ENCODE assay signal across 14 cellular contexts in the genomic region with DNA sequence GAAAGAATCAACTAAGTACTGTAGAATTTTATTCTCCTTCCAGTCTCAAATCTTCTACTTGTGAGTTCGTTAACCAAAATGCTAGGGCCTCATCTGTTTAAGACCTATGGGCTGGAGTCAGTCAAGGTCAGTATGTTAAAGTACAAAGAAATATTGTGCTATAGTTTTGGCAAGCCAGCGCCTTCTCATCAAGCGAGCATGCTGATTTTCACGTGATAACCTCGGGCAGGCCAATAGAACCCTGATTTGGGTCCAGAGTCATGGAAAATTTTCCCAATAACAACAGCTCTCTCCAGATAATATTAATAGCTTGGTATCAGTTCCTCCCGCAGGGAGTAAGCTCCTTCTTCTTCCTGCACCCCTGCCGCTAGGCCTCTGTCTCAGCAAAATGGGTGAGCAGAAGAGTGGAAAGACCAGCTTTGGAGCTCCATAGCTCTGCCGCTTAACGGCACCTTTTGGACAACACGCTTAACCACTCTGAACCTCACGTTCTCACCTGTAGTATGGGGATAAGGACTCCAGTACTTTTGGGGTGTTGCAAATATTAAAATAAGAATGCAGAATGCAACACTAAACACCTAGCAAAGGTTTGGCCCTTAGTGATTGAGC. TPM values are rescaled to one million over a fixed set of nuclear protein-coding genes. Genes with fewer than 3 reads are reported as not detected.
DNase-seq lines count a peak whose midpoint lies in the region; ATAC-seq and TF ChIP-seq lines count a peak whose summit lies in the region.
"Had no signal": no experiment of that assay in that cellular context is flagged by ENCODE, and none has a peak within 500 bp of the region (broad histone marks: within the 10 kb centered on the region; RNA-seq: fewer than 3 reads in every experiment).

No MANE protein-coding gene starts in this region.

- ATAC-seq in left lobe of liver (peak; percentile 6), HG03135 (IDR thresholded peaks at IDR 0.05; ENCODE audit: unreplicated experiment) (no peak)

- H3K23ac ChIP-seq in mesendoderm (ENCODE audit: low read length), result no peak overlapping the region

- H3K4me3 ChIP-seq in stomach (no peak overlapping the region), mesendoderm (ENCODE audit: low read length) (no peak overlapping the region)

- intact Hi-C loops in stomach (cut with DNase I; ENCODE audit: low total_unique reads), result no loop called here

- H3K9me3 Mint-ChIP-seq in activated CD4-positive, alpha-beta T cell treated with anti-CD3 and anti-CD28 coated beads, Interleukin-2, amount 10 ng/mL, durations not matched to agents 7 days and 5 days, result no peaks in the 10 kb centered on the region

- H3K27ac Mint-ChIP-seq in activated CD4-positive, alpha-beta T cell treated with anti-CD3 and anti-CD28 coated beads, Interleukin-2, amount 10 ng/mL, durations not matched to agents 7 days and 5 days, result peak overlapping the region; percentile 13

- H2AK5ac ChIP-seq in mesendoderm (ENCODE audit: low read length), result no peak overlapping the region

- H3K36me3 Mint-ChIP-seq in activated CD4-positive, alpha-beta T cell treated with anti-CD3 and anti-CD28 coated beads, Interleukin-2, amount 10 ng/mL, durations not matched to agents 7 days and 5 days (ENCODE audit: low read depth), result no peaks in the 10 kb centered on the region

- H4K5ac ChIP-seq in mesendoderm (ENCODE audit: low read length), result no peak overlapping the region

- no peak overlapping the region for H2BK120ac ChIP-seq in mesendoderm (ENCODE audit: low read depth, low read length)

- H3K27ac ChIP-seq in stomach, result peak overlapping the region in 4 of 5 donors; percentile 2 to 51 (median 42)
- no peak overlapping the region for H3K27ac ChIP-seq in mesendoderm (ENCODE audit: low read depth, low read length)
- H3K27ac ChIP-seq: C4-2B had no signal

- no peak overlapping the region for H3K18ac ChIP-seq in mesendoderm (ENCODE audit: low read length)

- TF ChIP-seq EP300 in stomach (IDR thresholded peaks at IDR 0.05), result no peak

- H3K79me1 ChIP-seq in mesendoderm (ENCODE audit: low read length), result peaks cover 31% of the 10 kb centered on the region

- no peak overlapping the region for H3K4me2 ChIP-seq in mesendoderm (ENCODE audit: low read length)

- H3K36me3 ChIP-seq in stomach (no peaks in the 10 kb centered on the region), mesendoderm (ENCODE audit: control insufficient read depth, insufficient read depth, low read length) (no peaks in the 10 kb centered on the region)

- peaks cover 46% of the 10 kb centered on the region for H3K79me2 ChIP-seq in mesendoderm (ENCODE audit: control insufficient read depth, insufficient read depth, low read length)

- no peak overlapping the region for H2BK5ac ChIP-seq in mesendoderm (ENCODE audit: low read length)

- H4K8ac ChIP-seq in mesendoderm (ENCODE audit: low read depth, low read length), result no peak overlapping the region

- POLR2A ChIA-PET in activated CD4-positive, alpha-beta T cell treated with anti-CD3 and anti-CD28 coated beads, Interleukin-2, amount 10 ng/mL, durations not matched to agents 7 days and 5 days (lab: Charles Lee), result no interaction called here

- H3K4me1 Mint-ChIP-seq in activated CD4-positive, alpha-beta T cell treated with anti-CD3 and anti-CD28 coated beads, Interleukin-2, amount 10 ng/mL, durations not matched to agents 7 days and 5 days, result peaks cover 22% of the 10 kb centered on the region

- no peak overlapping the region for H3K4me3 Mint-ChIP-seq in activated CD4-positive, alpha-beta T cell treated with anti-CD3 and anti-CD28 coated beads, Interleukin-2, amount 10 ng/mL, durations not matched to agents 7 days and 5 days

- no peak for TF ChIP-seq POLR2A in stomach (IDR thresholded peaks at IDR 0.05)

- WGBS in stomach, 5 donors, result 44 to 70% (median 54%) methylated on average over 11 of the region's 11 CpGs
- WGBS in mesendoderm (ENCODE audit: extremely low coverage, insufficient coverage, low lambda C conversion rate), result no CpG with 5 or more reads among the region's 11 CpGs

- H2BK15ac ChIP-seq in mesendoderm (replicated peaks; ENCODE audit: low read depth), result no peak overlapping the region

- H3K27me3 ChIP-seq in stomach (no peaks in the 10 kb centered on the region), mesendoderm (ENCODE audit: insufficient read depth, low read length, poor library complexity) (no peaks in the 10 kb centered on the region)

- no peaks in the 10 kb centered on the region for H3K9me3 ChIP-seq in stomach
- H3K9me3 ChIP-seq: Caco-2 had no signal

- no peak for DNase-seq in activated CD4-positive, alpha-beta T cell treated with anti-CD3 and anti-CD28 coated beads, Interleukin-2, amount 10 ng/mL, durations not matched to agents 7 days and 5 days
- DNase-seq in activated CD4-positive, alpha-beta T cell treated with anti-CD3 and anti-CD28 coated beads for 48 hours, result no peak
- DNase-seq in SK-MEL-5 (ENCODE audit: low read depth, low spot score) (peak; percentile 95), left lobe of liver (ENCODE audit: low spot score) (no peak), stomach (no peak), T1000 (lab: John Stamatoyannopoulos, UW) (no peak), mesendoderm (no peak)
- DNase-seq: Caco-2, DMS53, NCI-H1092, NCI-H1694, SHP77 had no signal

- no peak overlapping the region for H3K9ac ChIP-seq in mesendoderm (ENCODE audit: low read length)

- in situ Hi-C loops in SK-MEL-5 (cut with HindIII; ENCODE audit: low pct_unique_long_range_greater_than_20kb, low sequenced_read_pairs), result no loop called here

- H3K56ac ChIP-seq in mesendoderm (ENCODE audit: low read length), result no peak overlapping the region

- no peaks in the 10 kb centered on the region for H3K27me3 Mint-ChIP-seq in activated CD4-positive, alpha-beta T cell treated with anti-CD3 and anti-CD28 coated beads, Interleukin-2, amount 10 ng/mL, durations not matched to agents 7 days and 5 days

- CTCF ChIA-PET in activated CD4-positive, alpha-beta T cell treated with anti-CD3 and anti-CD28 coated beads, Interleukin-2, amount 10 ng/mL, durations not matched to agents 7 days and 5 days (lab: Charles Lee), result interaction anchor here (0.9 to 1.6 kb wide), 3 partner anchors 14 to 18 kb away, joined by 3 to 6 read pairs (median 4); no protein-coding TSS in a partner anchor

- H3K4ac ChIP-seq in mesendoderm (ENCODE audit: low read depth, low read length), result no peak overlapping the region

- TF ChIP-seq CTCF in stomach (IDR thresholded peaks at IDR 0.05), result no peak

- H3K4me1 ChIP-seq in stomach (peaks cover 21 to 53% (median 32%) of the 10 kb centered on the region in 4 donors), mesendoderm (ENCODE audit: control insufficient read depth, low read depth, low read length) (peaks cover 5% of the 10 kb centered on the region)

RNA-seq across cellular contexts. Expression of a gene that starts 11.7 kb away (rescaled TPM):
- 1 to 10 TPM; 1.9 to 2.1 TPM for total RNA-seq in activated CD4-positive, alpha-beta T cell treated with anti-CD3 and anti-CD28 coated beads, Interleukin-2, amount 10 ng/mL, durations not matched to agents 7 days and 5 days
- 101 and 133 TPM in 2 replicates for total RNA-seq in SK-MEL-5 (2014; rRNA removed; shearing (Covaris generic))
- polyA plus RNA-seq in SK-MEL-5 (2015; cell fraction: cytosol; rRNA removed), result 73.5 and 89.4 TPM in 2 replicates
- 59.5 and 63.6 TPM in 2 replicates for polyA plus RNA-seq in SK-MEL-5 (2015; cell fraction: nucleus; rRNA removed)
- total RNA-seq in left lobe of liver (12.8 TPM), stomach (10 to 100 TPM; 16.7 to 36.8 (median 22.2) TPM)
- polyA plus RNA-seq in stomach, result 10 to 100 TPM in 1 of 3 donors, 1 to 10 TPM in 2; 5.6 to 11.6 (median 7.4) TPM
- 15.9 TPM for polyA plus RNA-seq in mesendoderm (2013, experiment 1 of 2)
- polyA plus RNA-seq in mesendoderm (2013, experiment 2 of 2), result 16.6 TPM
